29 cellular contexts compared by ENCODE assay signal in genomic region chr10:27770181-27770580, GRCh38. TPM values are rescaled to one million over a fixed set of nuclear protein-coding genes. Genes with fewer than 3 reads are reported as not detected.
"Had no signal": no experiment of that assay in that cellular context is flagged by ENCODE, and none has a peak within 500 bp of the region (broad histone marks: within the 10 kb centered on the region; RNA-seq: fewer than 3 reads in every experiment).

No MANE protein-coding gene starts in this region.

- H3K4me3 Mint-ChIP-seq: dendritic cell treated with granulocyte-macrophage colony-stimulating factor and Interleukin-4, amounts not matched to agents 40 ng/mL and 50 ng/mL, for 4 days; effector memory CD8-positive, alpha-beta T cell; endodermal cell; mesothelial cell of epicardium had no signal

- H3K36me3 Mint-ChIP-seq: mesothelial cell of epicardium had no signal

- H3K4me1 ChIP-seq: colonic mucosa, esophagus squamous epithelium, gastrocnemius medialis, heart right ventricle, left lung, lower lobe of right lung had no signal

- ATAC-seq: effector memory CD8-positive, alpha-beta T cell; esophagus mucosa; gastrocnemius medialis; heart right ventricle; left cardiac atrium; left lung; left ventricle myocardium superior; lower lobe of right lung; mucosa of descending colon had no signal

- H3K27me3 ChIP-seq: colonic mucosa, gastrocnemius medialis, left lung had no signal

- H3K9me3 ChIP-seq: colonic mucosa, esophagus squamous epithelium, gastrocnemius medialis, heart right ventricle, left lung, lower lobe of right lung, mucosa of descending colon had no signal

- H3K27ac ChIP-seq: colonic mucosa, epithelial cell of prostate, esophagus squamous epithelium, gastrocnemius medialis, heart right ventricle, left lung, lower lobe of right lung had no signal

- FAIRE-seq: endometrium, islet of Langerhans, keratinocyte had no signal

- DNase-seq: colonic mucosa; cortex of kidney; effector CD8-positive, alpha-beta T cell; effector memory CD8-positive, alpha-beta T cell; endodermal cell; erythroblast; esophagus squamous epithelium; foreskin fibroblast; foreskin melanocyte; gastrocnemius medialis; glutamatergic neuron; head of caudate nucleus; heart right ventricle; hippocampal formation; left cardiac atrium; left lung; left ventricle myocardium superior; lower lobe of right lung; mesenchymal stem cell; mucosa of descending colon had no signal

- H3K27ac Mint-ChIP-seq: dendritic cell treated with granulocyte-macrophage colony-stimulating factor and Interleukin-4, amounts not matched to agents 40 ng/mL and 50 ng/mL, for 4 days; effector memory CD8-positive, alpha-beta T cell; endodermal cell; mesothelial cell of epicardium had no signal

- H3K4me3 ChIP-seq: colonic mucosa, esophagus squamous epithelium, gastrocnemius medialis, heart right ventricle, left lung, lower lobe of right lung, mucosa of descending colon had no signal

- H3K36me3 ChIP-seq: colonic mucosa, esophagus squamous epithelium, gastrocnemius medialis, heart right ventricle, left lung, lower lobe of right lung had no signal

RNA-seq across cellular contexts. Expression of gene MKX, which starts 24.6 kb away (rescaled TPM):
- total RNA-seq: dermis microvascular lymphatic vessel endothelial cell, glomerular endothelial cell, mesothelial cell of epicardium had no signal
